Comparison of ENCODE assay signal across 9 cellular contexts in genomic region chrX:155028749-155029360, GRCh38. TPM values are rescaled to one million over a fixed set of nuclear protein-coding genes. Genes with fewer than 3 reads are reported as not detected.
A peak's percentile ranks its signal among the peaks of the same experiment; 100 is the strongest.
DNase-seq lines count a peak whose midpoint lies in the region; ATAC-seq, FAIRE-seq and TF ChIP-seq lines count a peak whose summit lies in the region.
"Had no signal": no experiment of that assay in that cellular context is flagged by ENCODE, and none has a peak within 500 bp of the region (broad histone marks: within the 10 kb centered on the region; RNA-seq: fewer than 3 reads in every experiment).

No MANE protein-coding gene starts in this region.

- no peaks in the 10 kb centered on the region for H3K9me3 Mint-ChIP-seq in Caco-2 (ENCODE audit: unreplicated experiment)

- H3K27ac ChIP-seq in GM12878 (ENCODE audit: control insufficient read depth, insufficient read depth) = peak overlapping the region; percentile 56

- ATAC-seq in GM12878 (no peak), HG02571 (IDR thresholded peaks at IDR 0.05; ENCODE audit: unreplicated experiment) (no peak), HG02798 (IDR thresholded peaks at IDR 0.05; ENCODE audit: poor library complexity, unreplicated experiment) (no peak)

- TF ChIP-seq CTCF in Caco-2 (IDR thresholded peaks at IDR 0.05; ENCODE audit: insufficient read depth in 1 of 2, low read depth in 1 of 2, low read length in 1 of 2, severe bottlenecking in 1 of 2, unreplicated experiment in 1 of 2) (no peak), LNCaP clone FGC (IDR thresholded peaks at IDR 0.05; ENCODE audit: control insufficient read depth, extremely low read depth, insufficient read depth) (no peak), GM12878 (IDR thresholded peaks at IDR 0.05 in 2 of 3, conservative IDR thresholded peaks at IDR 0.05 in 1 of 3; ENCODE audit: control insufficient read depth in 2 of 3, extremely low read depth in 1 of 3, insufficient read depth in 1 of 3, low read depth in 3 of 3, low read length in 3 of 3) (no peak)

- FAIRE-seq in GM12878 (lab: Jason Lieb, UNC) = no peak

- no peaks in the 10 kb centered on the region for H3K9me3 ChIP-seq in Caco-2
- no peaks in the 10 kb centered on the region for H3K9me3 ChIP-seq in GM12878 (replicated peaks; ENCODE audit: control insufficient read depth, insufficient read depth, low read length)

- peaks cover 27% of the 10 kb centered on the region for H3K79me2 ChIP-seq in GM12878 (ENCODE audit: control insufficient read depth, insufficient read depth, low read length)

- H3K27me3 ChIP-seq in Caco-2 (replicated peaks; ENCODE audit: control insufficient read depth, insufficient read depth, low read length) (no peaks in the 10 kb centered on the region), GM12878 (replicated peaks in 1 of 2; ENCODE audit: control insufficient read depth in 2 of 2, insufficient read depth in 2 of 2, low read length in 1 of 2) (no peaks in the 10 kb centered on the region)

- no peak overlapping the region for H3K27ac Mint-ChIP-seq in Caco-2 (ENCODE audit: unreplicated experiment)

- peak overlapping the region; percentile 11; the same call in 1 of the 2 replicates for H3K4me2 ChIP-seq in GM12878 (ENCODE audit: control insufficient read depth, insufficient read depth)

- no peak overlapping the region for H2AFZ ChIP-seq in GM12878 (ENCODE audit: control insufficient read depth, low read depth, low read length)

- H3K27me3 Mint-ChIP-seq in Caco-2 (ENCODE audit: insufficient read depth, unreplicated experiment) = no peaks in the 10 kb centered on the region

- no peak overlapping the region for H3K4me3 ChIP-seq in Caco-2 (ENCODE audit: low read depth, low read length)
- peak overlapping the region; percentile 78 for H3K4me3 ChIP-seq in LNCaP clone FGC (ENCODE audit: low read depth, low read length)
- peak overlapping the region; percentile 70; the same call in 1 of the 2 replicates for H3K4me3 ChIP-seq in GM12878

- RAD21 ChIA-PET in GM12878 (lab: Charles Lee; ENCODE audit: unreplicated experiment) = interaction anchor here (1.0 kb wide), 2 partner anchors 37 to 43 kb away, joined by 3 to 4 read pairs; no protein-coding TSS in a partner anchor

- H3K4me1 ChIP-seq in Caco-2 (no peaks in the 10 kb centered on the region), GM12878 (ENCODE audit: control insufficient read depth, insufficient read depth, low read length) (no peaks in the 10 kb centered on the region)

- WGBS in GM12878 (ENCODE audit: insufficient coverage, insufficient replicate concordance, low lambda C conversion rate, missing lambda C conversion rate) = 69% methylated on average over 2 of the region's 2 CpGs

- peak overlapping the region; percentile 22 for H3K4me3 Mint-ChIP-seq in Caco-2 (ENCODE audit: unreplicated experiment)

- intact Hi-C loops in Caco-2 (cut with micrococcal nuclease; ENCODE audit: unreplicated experiment) (no loop called here), GM12878 (cut with micrococcal nuclease; ENCODE audit: unreplicated experiment) (loop anchor here (5.0 kb wide), 1 partner anchor 43 kb away; the partner anchor contains the start of genes BRCC3, CMC4 and MTCP1)

- SMC1A ChIA-PET in GM12878 (lab: Charles Lee; ENCODE audit: uncharacterized antibody, unreplicated experiment) = interaction anchor here (1.0 to 3.3 kb wide), 5 partner anchors 11 to 41 kb away, joined by 3 to 21 read pairs (median 6); no protein-coding TSS in a partner anchor

- no TSS peak for BruUV-seq in Caco-2 (replicated peaks; lab: Mats Ljungman, UMichigan)
- no TSS peak for BruUV-seq in GM12878 (replicated peaks; lab: Mats Ljungman, UMichigan)

- no peak for TF ChIP-seq RAD21 in GM12878 (IDR thresholded peaks at IDR 0.05; ENCODE audit: insufficient read depth, low read depth, low read length)

- in situ Hi-C loops in GM12878 (cut with MboI) = loop anchor here (5.0 kb wide), 1 partner anchor 37 kb away; no protein-coding TSS in a partner anchor

- CTCF ChIA-PET in Caco-2 (lab: Charles Lee) (no interaction called here), GM12878 (lab: Yijun Ruan, JAX) (interaction anchor here (0.9 to 1.9 kb wide), 5 partner anchors 18 to 45 kb away, joined by 3 to 4 read pairs (median 4); no protein-coding TSS in a partner anchor)

- no peaks in the 10 kb centered on the region for H3K36me3 ChIP-seq in Caco-2 (ENCODE audit: control insufficient read depth, insufficient read depth, low read length)
- no peaks in the 10 kb centered on the region for H3K36me3 ChIP-seq in GM12878 (ENCODE audit: control insufficient read depth in 2 of 2, insufficient read depth in 2 of 2, low read length in 1 of 2)

- H4K20me1 ChIP-seq in GM12878 (ENCODE audit: control insufficient read depth, insufficient read depth) = no peaks in the 10 kb centered on the region

- POLR2A ChIA-PET in Caco-2 (lab: Charles Lee) = no interaction called here
- POLR2A ChIA-PET in GM12878 (lab: Charles Lee) = interaction anchor here (1.0 to 2.9 kb wide), 3 partner anchors 38 to 42 kb away, joined by 3 to 32 read pairs (median 6); partner anchors contain the start of genes CMC4 and MTCP1

- H3K36me3 Mint-ChIP-seq in Caco-2 (ENCODE audit: insufficient read depth, unreplicated experiment) = peaks cover 5% of the 10 kb centered on the region

- no peak for TF ChIP-seq EP300 in GM12878 (IDR thresholded peaks at IDR 0.05; ENCODE audit: borderline replicate concordance in 1 of 2, control insufficient read depth in 1 of 2, low read depth in 2 of 2, low read length in 2 of 2)

- no peak for DNase-seq in Caco-2
- DNase-seq in LNCaP clone FGC (ENCODE audit: low read depth) = no peak
- DNase-seq in GM12878 (ENCODE audit: low read depth, low spot score) = no peak
- peak; percentile 31 for DNase-seq in myocyte (ENCODE audit: low read depth)
- no peak for DNase-seq in SK-N-DZ (ENCODE audit: low spot score)
- no peak for DNase-seq in NCI-H187 treated with DMSO at 0.1 percent for 48 hours (lab: John Stamatoyannopoulos, UW)
- DNase-seq: cortex of kidney had no signal

- H3K9ac ChIP-seq in GM12878 (ENCODE audit: control insufficient read depth, insufficient read depth, low read length) = peak overlapping the region; percentile 7; the same call in 1 of the 2 replicates

- TF ChIP-seq POLR2A in GM12878 (IDR thresholded peaks at IDR 0.05; ENCODE audit: low read depth, low read length) = no peak

- peaks cover 13% of the 10 kb centered on the region for H3K4me1 Mint-ChIP-seq in Caco-2 (ENCODE audit: low read depth, unreplicated experiment)

RNA-seq across cellular contexts. Expression of gene FUNDC2, which starts 2.2 kb away (rescaled TPM):
- total RNA-seq in Caco-2 (2022) (47.3 and 52.9 TPM in 2 replicates), GM12878 (2014; rRNA removed) (70.5 and 89.0 TPM in 2 replicates), GM12878 (2014; rRNA removed; fragmentation: Illumina TruSeq; extraction: Trizol) (116 and 118 TPM in 2 replicates), GM12878 (2021) (105 and 106 TPM in 2 replicates), myocyte (73.3 and 86.8 TPM in 2 replicates)
- 18.8 and 21.1 TPM in 2 replicates for total RNA-seq in GM12878 (2013; cell fraction: nucleolus; rRNA removed)
- polyA plus RNA-seq in GM12878 (2011; ENCODE audit: low read depth) = 60.2 TPM
- polyA plus RNA-seq in GM12878 (2011; rRNA removed) (353 and 397 TPM in 2 replicates), GM12878 (2014; fragmentation: Illumina TruSeq; extraction: Trizol) (175 and 235 TPM in 2 replicates), GM12878 (2014; fragmentation: Nextera tagmentation; extraction: Ambion mirVana) (100 to 1,000 TPM; 232 to 285 TPM), GM12878 (2014; rRNA removed) (114 and 115 TPM in 2 replicates), GM12878 (2016; fragmentation: Nextera tagmentation; extraction: Ambion mirVana) (100 to 1,000 TPM; 165 to 166 TPM)
- 234 and 319 TPM in 2 replicates for polyA plus RNA-seq in GM12878 (2011; cell fraction: cytosol; rRNA removed)
- 98.3 and 154 TPM in 2 replicates for polyA plus RNA-seq in GM12878 (2011; cell fraction: nucleus; rRNA removed)
- 68.1 and 85.7 TPM in 2 replicates for polyA plus RNA-seq in GM12878 (2012)
- polyA minus RNA-seq in GM12878 (2011; rRNA and poly(A)+ RNA removed) = 93.4 and 98.9 TPM in 2 replicates
- 14.0 and 20.4 TPM in 2 replicates for polyA minus RNA-seq in GM12878 (2011; cell fraction: cytosol; rRNA and poly(A)+ RNA removed)
- polyA minus RNA-seq in GM12878 (2011; cell fraction: nucleus; rRNA and poly(A)+ RNA removed) = 19.3 and 23.0 TPM in 2 replicates
- 90.2 TPM for polyA plus RNA-seq in myocyte (2012)
- 113 and 129 TPM in 2 replicates for polyA plus RNA-seq in SK-N-DZ (2014; cell fraction: cytosol; rRNA removed)
- 61.0 and 69.9 TPM in 2 replicates for polyA plus RNA-seq in SK-N-DZ (2014; cell fraction: nucleus; rRNA removed)

RNA-seq across cellular contexts. Expression of gene F8, which starts 6.3 kb away (rescaled TPM):
- total RNA-seq in Caco-2 (2022) (0.20 and 0.32 TPM in 2 replicates), GM12878 (2014; rRNA removed) (5.1 and 5.3 TPM in 2 replicates), GM12878 (2014; rRNA removed; fragmentation: Illumina TruSeq; extraction: Trizol) (3.8 and 4.8 TPM in 2 replicates), GM12878 (2021) (4.5 and 5.0 TPM in 2 replicates), myocyte (4.1 and 9.3 TPM in 2 replicates)
- total RNA-seq in GM12878 (2013; cell fraction: nucleolus; rRNA removed) = 5.2 and 5.9 TPM in 2 replicates
- 2.8 TPM for polyA plus RNA-seq in GM12878 (2011; ENCODE audit: low read depth)
- polyA plus RNA-seq in GM12878 (2011; rRNA removed) (8.1 and 11.9 TPM in 2 replicates), GM12878 (2014; fragmentation: Illumina TruSeq; extraction: Trizol) (6.4 and 7.4 TPM in 2 replicates), GM12878 (2014; fragmentation: Nextera tagmentation; extraction: Ambion mirVana) (1 to 10 TPM; 3.0 to 3.7 TPM), GM12878 (2014; rRNA removed) (4.1 and 4.9 TPM in 2 replicates), GM12878 (2016; fragmentation: Nextera tagmentation; extraction: Ambion mirVana) (1 to 10 TPM; 6.1 to 7.1 TPM)
- 5.7 and 6.6 TPM in 2 replicates for polyA plus RNA-seq in GM12878 (2011; cell fraction: cytosol; rRNA removed)
- 2.8 and 4.1 TPM in 2 replicates for polyA plus RNA-seq in GM12878 (2011; cell fraction: nucleus; rRNA removed)
- polyA plus RNA-seq in GM12878 (2012) = 3.9 and 5.7 TPM in 2 replicates
- polyA minus RNA-seq in GM12878 (2011; rRNA and poly(A)+ RNA removed) = 6.6 and 7.1 TPM in 2 replicates
- 1.3 and 1.8 TPM in 2 replicates for polyA minus RNA-seq in GM12878 (2011; cell fraction: cytosol; rRNA and poly(A)+ RNA removed)
- polyA minus RNA-seq in GM12878 (2011; cell fraction: nucleus; rRNA and poly(A)+ RNA removed) = 2.4 and 2.5 TPM in 2 replicates
- 5.4 TPM for polyA plus RNA-seq in myocyte (2012)
- 0.20 and 0.42 TPM in 2 replicates for polyA plus RNA-seq in SK-N-DZ (2014; cell fraction: cytosol; rRNA removed)
- polyA plus RNA-seq in SK-N-DZ (2014; cell fraction: nucleus; rRNA removed) = 0.07 and 0.88 TPM in 2 replicates

RNA-seq across cellular contexts. Expression of gene CMC4, which starts 42.1 kb away (rescaled TPM):
- 1.7 and 1.8 TPM in 2 replicates for total RNA-seq in Caco-2 (2022)
- total RNA-seq in GM12878 (2013; cell fraction: nucleolus; rRNA removed) = 3.9 and 4.4 TPM in 2 replicates
- 25.0 and 26.5 TPM in 2 replicates for total RNA-seq in GM12878 (2014; rRNA removed)
- 14.0 and 15.6 TPM in 2 replicates for total RNA-seq in GM12878 (2014; rRNA removed; fragmentation: Illumina TruSeq; extraction: Trizol)
- 10.3 and 10.4 TPM in 2 replicates for total RNA-seq in GM12878 (2021)
- polyA plus RNA-seq in GM12878 (2011; ENCODE audit: low read depth) = 11.5 TPM
- polyA plus RNA-seq in GM12878 (2011; rRNA removed) = 27.9 and 30.5 TPM in 2 replicates
- 31.7 and 33.4 TPM in 2 replicates for polyA plus RNA-seq in GM12878 (2011; cell fraction: cytosol; rRNA removed)
- polyA plus RNA-seq in GM12878 (2011; cell fraction: nucleus; rRNA removed) = 14.2 and 16.6 TPM in 2 replicates
- 12.7 and 15.9 TPM in 2 replicates for polyA plus RNA-seq in GM12878 (2012)
- polyA plus RNA-seq in GM12878 (2014; fragmentation: Illumina TruSeq; extraction: Trizol) = 12.3 and 14.6 TPM in 2 replicates
- 10 to 100 TPM in 1 of 2 experiments, 1 to 10 TPM in 1; 5.8 to 10.4 TPM for polyA plus RNA-seq in GM12878 (2014; fragmentation: Nextera tagmentation; extraction: Ambion mirVana)
- 33.7 and 36.4 TPM in 2 replicates for polyA plus RNA-seq in GM12878 (2014; rRNA removed)
- polyA plus RNA-seq in GM12878 (2016; fragmentation: Nextera tagmentation; extraction: Ambion mirVana) = 10 to 100 TPM; 30.0 to 33.4 TPM
- 9.4 TPM in 2 replicates for polyA minus RNA-seq in GM12878 (2011; rRNA and poly(A)+ RNA removed)
- polyA minus RNA-seq in GM12878 (2011; cell fraction: cytosol; rRNA and poly(A)+ RNA removed) = 2.5 and 3.0 TPM in 2 replicates
- 0.77 and 2.1 TPM in 2 replicates for polyA minus RNA-seq in GM12878 (2011; cell fraction: nucleus; rRNA and poly(A)+ RNA removed)
- total RNA-seq in myocyte = 17.4 and 25.2 TPM in 2 replicates
- polyA plus RNA-seq in myocyte (2012) = 12.4 TPM
- 15.2 and 15.7 TPM in 2 replicates for polyA plus RNA-seq in SK-N-DZ (2014; cell fraction: cytosol; rRNA removed)
- 14.2 and 14.7 TPM in 2 replicates for polyA plus RNA-seq in SK-N-DZ (2014; cell fraction: nucleus; rRNA removed)

RNA-seq across cellular contexts. Expression of gene MTCP1, which starts 42.1 kb away (rescaled TPM):
- total RNA-seq in Caco-2 (2022) (11.3 and 11.7 TPM in 2 replicates), GM12878 (2014; rRNA removed) (31.6 and 34.3 TPM in 2 replicates), GM12878 (2014; rRNA removed; fragmentation: Illumina TruSeq; extraction: Trizol) (20.6 and 25.6 TPM in 2 replicates), GM12878 (2021) (29.8 and 43.2 TPM in 2 replicates), myocyte (0.68 and 1.1 TPM in 2 replicates)
- 9.2 TPM in 2 replicates for total RNA-seq in GM12878 (2013; cell fraction: nucleolus; rRNA removed)
- polyA plus RNA-seq in GM12878 (2011; ENCODE audit: low read depth) = 19.5 TPM
- polyA plus RNA-seq in GM12878 (2011; rRNA removed) (32.8 and 115 TPM in 2 replicates), GM12878 (2014; fragmentation: Illumina TruSeq; extraction: Trizol) (25.7 and 48.3 TPM in 2 replicates), GM12878 (2014; fragmentation: Nextera tagmentation; extraction: Ambion mirVana) (10 to 100 TPM; 30.2 to 52.9 TPM), GM12878 (2014; rRNA removed) (15.8 and 16.6 TPM in 2 replicates), GM12878 (2016; fragmentation: Nextera tagmentation; extraction: Ambion mirVana) (10 to 100 TPM; 56.5 to 74.0 TPM)
- 2.2 and 3.1 TPM in 2 replicates for polyA plus RNA-seq in GM12878 (2011; cell fraction: cytosol; rRNA removed)
- 18.3 and 27.0 TPM in 2 replicates for polyA plus RNA-seq in GM12878 (2011; cell fraction: nucleus; rRNA removed)
- polyA plus RNA-seq in GM12878 (2012) = 37.1 and 39.6 TPM in 2 replicates
- polyA minus RNA-seq in GM12878 (2011; rRNA and poly(A)+ RNA removed) = 9.0 and 10.4 TPM in 2 replicates
- polyA minus RNA-seq in GM12878 (2011; cell fraction: cytosol; rRNA and poly(A)+ RNA removed) = 6.0 and 7.1 TPM in 2 replicates
- polyA minus RNA-seq in GM12878 (2011; cell fraction: nucleus; rRNA and poly(A)+ RNA removed) = 6.6 and 8.8 TPM in 2 replicates
- 13.6 TPM for polyA plus RNA-seq in myocyte (2012)
- polyA plus RNA-seq in SK-N-DZ (2014; cell fraction: cytosol; rRNA removed) = 2.6 and 3.5 TPM in 2 replicates
- polyA plus RNA-seq in SK-N-DZ (2014; cell fraction: nucleus; rRNA removed) = 9.6 and 10.2 TPM in 2 replicates

RNA-seq across cellular contexts. Expression of gene BRCC3, which starts 42.5 kb away (rescaled TPM):
- total RNA-seq in Caco-2 (2022) = 30.4 and 32.3 TPM in 2 replicates
- total RNA-seq in GM12878 (2013; cell fraction: nucleolus; rRNA removed) = 25.7 and 26.0 TPM in 2 replicates
- total RNA-seq in GM12878 (2014; rRNA removed) = 15.5 and 16.9 TPM in 2 replicates
- total RNA-seq in GM12878 (2014; rRNA removed; fragmentation: Illumina TruSeq; extraction: Trizol) = 29.1 and 29.9 TPM in 2 replicates
- total RNA-seq in GM12878 (2021) = 25.7 and 30.7 TPM in 2 replicates
- polyA plus RNA-seq in GM12878 (2011; ENCODE audit: low read depth) = 13.1 TPM
- polyA plus RNA-seq in GM12878 (2011; rRNA removed) = 43.0 and 50.7 TPM in 2 replicates
- polyA plus RNA-seq in GM12878 (2011; cell fraction: cytosol; rRNA removed) = 27.1 and 28.8 TPM in 2 replicates
- 18.0 TPM in 2 replicates for polyA plus RNA-seq in GM12878 (2011; cell fraction: nucleus; rRNA removed)
- 17.9 and 19.8 TPM in 2 replicates for polyA plus RNA-seq in GM12878 (2012)
- polyA plus RNA-seq in GM12878 (2014; fragmentation: Illumina TruSeq; extraction: Trizol) = 41.1 and 50.1 TPM in 2 replicates
- 10 to 100 TPM; 29.5 to 40.6 TPM for polyA plus RNA-seq in GM12878 (2014; fragmentation: Nextera tagmentation; extraction: Ambion mirVana)
- 20.5 and 21.9 TPM in 2 replicates for polyA plus RNA-seq in GM12878 (2014; rRNA removed)
- 10 to 100 TPM; 53.0 to 57.5 TPM for polyA plus RNA-seq in GM12878 (2016; fragmentation: Nextera tagmentation; extraction: Ambion mirVana)
- 34.4 and 52.9 TPM in 2 replicates for polyA minus RNA-seq in GM12878 (2011; rRNA and poly(A)+ RNA removed)
- 11.9 and 15.4 TPM in 2 replicates for polyA minus RNA-seq in GM12878 (2011; cell fraction: cytosol; rRNA and poly(A)+ RNA removed)
- 15.1 and 27.1 TPM in 2 replicates for polyA minus RNA-seq in GM12878 (2011; cell fraction: nucleus; rRNA and poly(A)+ RNA removed)
- 8.0 and 9.5 TPM in 2 replicates for total RNA-seq in myocyte
- 9.4 TPM for polyA plus RNA-seq in myocyte (2012)
- polyA plus RNA-seq in SK-N-DZ (2014; cell fraction: cytosol; rRNA removed) = 10.0 and 11.2 TPM in 2 replicates
- 11.1 and 19.1 TPM in 2 replicates for polyA plus RNA-seq in SK-N-DZ (2014; cell fraction: nucleus; rRNA removed)
